ENCODE assay signal across 9 cellular contexts in genomic region chr1:150259758-150260669, GRCh38. TPM values are rescaled to one million over a fixed set of nuclear protein-coding genes. Genes with fewer than 3 reads are reported as not detected.
A peak's percentile ranks its signal among the peaks of the same experiment; 100 is the strongest.
DNase-seq lines count a peak whose midpoint lies in the region; ATAC-seq and TF ChIP-seq lines count a peak whose summit lies in the region.
"Had no signal": no experiment of that assay in that cellular context is flagged by ENCODE, and none has a peak within 500 bp of the region (broad histone marks: within the 10 kb centered on the region; RNA-seq: fewer than 3 reads in every experiment).

No MANE protein-coding gene starts in this region.

- H3K27me3 Mint-ChIP-seq in neural crest cell (ENCODE audit: low read depth): no peaks in the 10 kb centered on the region

- 22 to 24% methylated on average over 11 of the region's 11 CpGs for WGBS in esophagus, 2 donors

- peaks cover 0 to 4% of the 10 kb centered on the region in 2 donors for H3K36me3 ChIP-seq in esophagus (ENCODE audit: control insufficient read depth in 2 of 2, insufficient read depth in 2 of 2, low read length in 1 of 2)

- no peaks in the 10 kb centered on the region for H3K9me3 ChIP-seq in esophagus (ENCODE audit: control insufficient read depth in 2 of 2, insufficient read depth in 1 of 2, low read depth in 1 of 2, low read length in 1 of 2)

- no peaks in the 10 kb centered on the region for H3K27me3 ChIP-seq in esophagus (ENCODE audit: control insufficient read depth in 1 of 2, insufficient read depth in 2 of 2, low read length in 2 of 2)

- H3K27ac Mint-ChIP-seq in neural crest cell (ENCODE audit: unreplicated experiment): peak overlapping the region; percentile 6
- H3K27ac Mint-ChIP-seq: activated CD8-positive, alpha-beta T cell treated with anti-CD3 and anti-CD28 coated beads, Interleukin-2, amount 10 ng/mL, durations not matched to agents 7 days and 5 days had no signal

- ATAC-seq in GM18861 (IDR thresholded peaks at IDR 0.05; ENCODE audit: unreplicated experiment) (no peak), GM21576 (IDR thresholded peaks at IDR 0.05; ENCODE audit: unreplicated experiment) (no peak), GM21381 (IDR thresholded peaks at IDR 0.05; ENCODE audit: unreplicated experiment) (no peak)
- ATAC-seq: activated CD8-positive, alpha-beta T cell treated with anti-CD3 and anti-CD28 coated beads, Interleukin-2, amount 10 ng/mL, durations not matched to agents 7 days and 5 days had no signal

- peak overlapping the region in 1 of 2 donors; percentile 50 for H3K27ac ChIP-seq in esophagus (ENCODE audit: low read depth in 2 of 2, low read length in 1 of 2)

- H3K4me1 Mint-ChIP-seq in neural crest cell: peaks cover 57% of the 10 kb centered on the region

- H3K4me3 ChIP-seq in esophagus (ENCODE audit: low read depth in 1 of 2, low read length in 2 of 2): peak overlapping the region; percentile 1 to 18

- DNase-seq in ELF-1 (ENCODE audit: low read depth, low spot score): peak; percentile 95
- peak; percentile 70 for DNase-seq in NCI-H226
- DNase-seq in neural crest cell (ENCODE audit: low read depth, low spot score): peak; percentile 35
- no peak for DNase-seq in CD1c-positive myeloid dendritic cell (ENCODE audit: extremely low spot score)
- DNase-seq: activated CD8-positive, alpha-beta T cell treated with anti-CD3 and anti-CD28 coated beads, Interleukin-2, amount 10 ng/mL, durations not matched to agents 7 days and 5 days had no signal

- peaks cover 2 to 3% of the 10 kb centered on the region in 2 donors for H3K4me1 ChIP-seq in esophagus (ENCODE audit: control insufficient read depth in 2 of 2, insufficient read depth in 2 of 2, low read length in 1 of 2)

- no peaks in the 10 kb centered on the region for H3K36me3 Mint-ChIP-seq in neural crest cell (ENCODE audit: low read depth)

- H3K9me3 Mint-ChIP-seq in neural crest cell: no peaks in the 10 kb centered on the region

- peak overlapping the region; percentile 92 for H3K4me3 Mint-ChIP-seq in neural crest cell
- H3K4me3 Mint-ChIP-seq: activated CD8-positive, alpha-beta T cell treated with anti-CD3 and anti-CD28 coated beads, Interleukin-2, amount 10 ng/mL, durations not matched to agents 7 days and 5 days had no signal

- no peak for TF ChIP-seq CTCF in neural crest cell (conservative IDR thresholded peaks at IDR 0.05)

RNA-seq across cellular contexts. Expression of gene CA14, which starts 2.4 kb away (rescaled TPM):
- under 1 TPM; 0.06 to 0.22 TPM for polyA plus RNA-seq in esophagus
- 28.9 and 31.9 TPM in 2 replicates for total RNA-seq in neural crest cell
- total RNA-seq: activated CD8-positive, alpha-beta T cell treated with anti-CD3 and anti-CD28 coated beads, Interleukin-2, amount 10 ng/mL, durations not matched to agents 7 days and 5 days had no signal

RNA-seq across cellular contexts. Expression of gene APH1A, which starts 8.8 kb away (rescaled TPM):
- 100 to 1,000 TPM in 1 of 2 donors, 10 to 100 TPM in 1; 94.3 to 116 TPM for polyA plus RNA-seq in esophagus
- 142 and 145 TPM in 2 replicates for total RNA-seq in neural crest cell

RNA-seq across cellular contexts. Expression of gene C1orf54, which starts 12.6 kb away (rescaled TPM):
- 1 to 10 TPM; 5.9 to 8.1 TPM for polyA plus RNA-seq in esophagus
- 15.0 and 16.1 TPM in 2 replicates for total RNA-seq in neural crest cell

RNA-seq across cellular contexts. Expression of gene CIART, which starts 22.3 kb away (rescaled TPM):
- polyA plus RNA-seq in esophagus: 1 to 10 TPM; 4.9 to 7.3 TPM
- total RNA-seq in neural crest cell: 3.7 and 5.0 TPM in 2 replicates

RNA-seq across cellular contexts. Expression of gene ANP32E, which starts 24.1 kb away (rescaled TPM):
- 10 to 100 TPM; 14.5 to 16.9 TPM for polyA plus RNA-seq in esophagus
- total RNA-seq in neural crest cell: 110 and 114 TPM in 2 replicates
